ENCODE assay signal across 6 cellular contexts in the genomic region with DNA sequence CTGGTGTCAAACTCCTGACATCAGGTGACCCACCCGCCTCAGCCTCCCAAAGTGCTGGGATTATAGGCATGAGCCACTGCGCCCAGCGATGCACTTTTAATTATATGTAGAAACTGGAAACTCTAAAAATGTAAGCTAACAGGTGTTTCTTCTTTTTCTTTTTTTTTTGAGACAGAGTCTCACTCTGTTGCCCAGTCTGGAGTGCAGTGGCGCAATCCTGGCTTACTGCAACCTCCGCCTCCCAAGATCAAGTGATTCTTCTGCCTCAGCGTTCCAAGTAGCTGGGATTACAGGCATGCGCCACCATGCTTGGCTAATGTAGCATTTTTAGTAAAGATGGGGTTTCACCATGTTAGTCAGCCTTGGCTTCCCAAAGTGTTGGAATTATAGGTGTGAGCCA. TPM values are rescaled to one million over a fixed set of nuclear protein-coding genes. Genes with fewer than 3 reads are reported as not detected.
DNase-seq lines count a peak whose midpoint lies in the region; ATAC-seq, FAIRE-seq and TF ChIP-seq lines count a peak whose summit lies in the region.
"Not testable (repeated sequence)": the region's sequence is repeated elsewhere in the genome, so short reads cannot be mapped to it uniquely, and the experiment has no call there.
"Had no signal": no experiment of that assay in that cellular context is flagged by ENCODE, and none has a peak within 500 bp of the region (broad histone marks: within the 10 kb centered on the region; RNA-seq: fewer than 3 reads in every experiment).

No MANE protein-coding gene starts in this region.

- H4K20me1 ChIP-seq in HepG2 (ENCODE audit: insufficient read depth, low read length) = not testable (repeated sequence)

- not testable (repeated sequence) for TF ChIP-seq EP300 in HepG2 (IDR thresholded peaks at IDR 0.05; ENCODE audit: low read depth in 2 of 2, low read length in 2 of 2); HepG2 (CRISPR knock-in tag; IDR thresholded peaks at IDR 0.05; ENCODE audit: borderline replicate concordance)

- not testable (repeated sequence) for FAIRE-seq in HepG2 (lab: Jason Lieb, UNC)

- not testable (repeated sequence) for ATAC-seq in HepG2

- POLR2A ChIA-PET in HepG2 (lab: Yijun Ruan, JAX) = not testable (repeated sequence)

- not testable (repeated sequence) for H2AFZ ChIP-seq in HepG2 (ENCODE audit: low read length); trophoblast cell (ENCODE audit: insufficient read depth, low read length, poor library complexity)

- not testable (repeated sequence) for H4K91ac ChIP-seq in trophoblast cell (ENCODE audit: low read depth, low read length)

- not testable (repeated sequence) for H3K14ac ChIP-seq in trophoblast cell (ENCODE audit: low read length)

- H3K4me3 ChIP-seq in HepG2 (replicated peaks in 1 of 3; ENCODE audit: insufficient read depth in 1 of 3, low read depth in 2 of 3, low read length in 3 of 3); trophoblast cell (ENCODE audit: low read depth, low read length): not testable (repeated sequence)

- not testable (repeated sequence) for H3K18ac ChIP-seq in trophoblast cell (ENCODE audit: low read length)

- H3K23ac ChIP-seq in trophoblast cell (ENCODE audit: low read length) = not testable (repeated sequence)

- H3K27me3 ChIP-seq in HepG2 (ENCODE audit: control insufficient read depth in 1 of 2, insufficient read depth in 2 of 2, low read length in 2 of 2); trophoblast cell (ENCODE audit: insufficient read depth, low read length): not testable (repeated sequence)

- intact Hi-C loops in HepG2 (cut with micrococcal nuclease; ENCODE audit: unreplicated experiment) = not testable (repeated sequence)

- not testable (repeated sequence) for DNase-seq in HepG2 (ENCODE audit: low spot score)
- peak; percentile 78 to 90 for DNase-seq in trophoblast cell

- not testable (repeated sequence) for H3K4me1 ChIP-seq in HepG2 (ENCODE audit: insufficient read depth, low read length); trophoblast cell (ENCODE audit: control insufficient read depth in 1 of 2, insufficient read depth in 2 of 2, low read length in 2 of 2)

- H3K79me1 ChIP-seq in trophoblast cell (ENCODE audit: low read length) = not testable (repeated sequence)

- H3K27ac ChIP-seq in HepG2 (ENCODE audit: extremely low read length, insufficient read depth, low read length); trophoblast cell (ENCODE audit: low read depth, low read length): not testable (repeated sequence)

- TF ChIP-seq CTCF in HepG2 (CRISPR knock-in tag; IDR thresholded peaks at IDR 0.05) = not testable (repeated sequence)

- H3K9me3 ChIP-seq in HepG2 (ENCODE audit: low read length); trophoblast cell (ENCODE audit: insufficient read depth, low read depth, low read length): not testable (repeated sequence)

- not testable (repeated sequence) for H2AK5ac ChIP-seq in trophoblast cell (ENCODE audit: low read length)

- H2BK12ac ChIP-seq in trophoblast cell (ENCODE audit: low read length) = not testable (repeated sequence)

- H2BK120ac ChIP-seq in trophoblast cell (ENCODE audit: insufficient read depth, low read length, poor library complexity) = not testable (repeated sequence)

- in situ Hi-C loops in HepG2 (cut with HindIII; ENCODE audit: extremely low pct_ligation_motif_present, low pct_unique_long_range_greater_than_20kb) = not testable (repeated sequence)

- H2BK5ac ChIP-seq in trophoblast cell (ENCODE audit: low read depth, low read length, poor library complexity) = not testable (repeated sequence)

- not testable (repeated sequence) for H3K36me3 ChIP-seq in HepG2 (replicated peaks in 1 of 2; ENCODE audit: control insufficient read depth in 1 of 2, insufficient read depth in 2 of 2, low read length in 2 of 2); trophoblast cell (ENCODE audit: control insufficient read depth in 1 of 2, insufficient read depth in 2 of 2, low read length in 2 of 2)

- BruUV-seq in HepG2 (replicated peaks; lab: Mats Ljungman, UMichigan) = not testable (repeated sequence)

- WGBS in HepG2 (ENCODE audit: low lambda C conversion rate) = 87% methylated on average over 7 of the region's 7 CpGs
- WGBS in trophoblast cell (ENCODE audit: extremely low coverage, insufficient coverage, insufficient read length) = no CpG with 5 or more reads among the region's 7 CpGs

- TF ChIP-seq RAD21 in HepG2 (CRISPR knock-in tag; IDR thresholded peaks at IDR 0.05) = not testable (repeated sequence)

- H3K4ac ChIP-seq in trophoblast cell (ENCODE audit: low read depth, low read length) = not testable (repeated sequence)

- not testable (repeated sequence) for H3K9ac ChIP-seq in HepG2 (ENCODE audit: insufficient read depth, low read depth, low read length); trophoblast cell (ENCODE audit: low read length)

- not testable (repeated sequence) for H4K12ac ChIP-seq in trophoblast cell (ENCODE audit: low read depth, low read length)

- H3K79me2 ChIP-seq in HepG2 (ENCODE audit: insufficient read depth, low read length); trophoblast cell (ENCODE audit: control insufficient read depth, insufficient read depth, low read length, poor library complexity): not testable (repeated sequence)

- CTCF ChIA-PET in HepG2 (lab: Yijun Ruan, JAX; ENCODE audit: low intra/inter-chr PET ratio, low total read pairs) = not testable (repeated sequence)

- not testable (repeated sequence) for H4K8ac ChIP-seq in trophoblast cell (ENCODE audit: low read depth, low read length)

- TF ChIP-seq POLR2A in HepG2 (IDR thresholded peaks at IDR 0.05; ENCODE audit: insufficient read depth in 1 of 2, low read depth in 2 of 2, low read length in 2 of 2) = not testable (repeated sequence)

- not testable (repeated sequence) for H3K4me2 ChIP-seq in HepG2 (ENCODE audit: low read depth, low read length); trophoblast cell (ENCODE audit: low read length)

RNA-seq across cellular contexts. Expression of gene GPR75, which starts 18.1 kb away (rescaled TPM):
- 2.4 and 3.3 TPM in 2 replicates for total RNA-seq in HepG2 (2016; rRNA removed; fragmentation: Illumina TruSeq; extraction: Trizol)
- total RNA-seq in HepG2 (2016; cell fraction: cytosol; rRNA removed; fragmentation: Illumina TruSeq; extraction: Trizol; ENCODE audit: low read depth) = 0.26 and 0.30 TPM in 2 replicates
- total RNA-seq in HepG2 (2016; cell fraction: insoluble cytoplasmic fraction; rRNA removed; fragmentation: Illumina TruSeq; extraction: Trizol) = 2.3 and 3.9 TPM in 2 replicates
- 0.90 TPM in 2 replicates for total RNA-seq in HepG2 (2016; cell fraction: membrane; rRNA removed; fragmentation: Illumina TruSeq; extraction: Trizol)
- 7.8 and 8.3 TPM in 2 replicates for total RNA-seq in HepG2 (2016; cell fraction: nucleus; rRNA removed; fragmentation: Illumina TruSeq; extraction: Trizol)
- polyA plus RNA-seq in HepG2 (2011; rRNA removed) = 3.9 and 4.1 TPM in 2 replicates
- polyA plus RNA-seq in HepG2 (2011; cell fraction: cytosol; rRNA removed) = 1.8 and 1.9 TPM in 2 replicates
- polyA plus RNA-seq in HepG2 (2011; cell fraction: nucleus; rRNA removed) = 9.3 and 9.9 TPM in 2 replicates
- 1.5 and 2.0 TPM in 2 replicates for polyA plus RNA-seq in HepG2 (2012)
- polyA plus RNA-seq in HepG2 (2016; cell fraction: cytosol; fragmentation: Illumina TruSeq; extraction: Trizol; ENCODE audit: low read depth) = 0.18 and 0.23 TPM in 2 replicates
- 1.1 and 1.3 TPM in 2 replicates for polyA plus RNA-seq in HepG2 (2016; cell fraction: insoluble cytoplasmic fraction; fragmentation: Illumina TruSeq; extraction: Trizol; ENCODE audit: low read depth)
- 0.39 and 0.63 TPM in 2 replicates for polyA plus RNA-seq in HepG2 (2016; cell fraction: membrane; fragmentation: Illumina TruSeq; extraction: Trizol; ENCODE audit: low read depth)
- 10.6 and 15.2 TPM in 2 replicates for polyA plus RNA-seq in HepG2 (2016; cell fraction: nucleus; fragmentation: Illumina TruSeq; extraction: Trizol; ENCODE audit: insufficient read depth, low read depth)
- 13.0 and 16.6 TPM in 2 replicates for polyA minus RNA-seq in HepG2 (2011; rRNA and poly(A)+ RNA removed; ENCODE audit: low replicate concordance)
- polyA minus RNA-seq in HepG2 (2011; cell fraction: cytosol; rRNA and poly(A)+ RNA removed) = 0.69 and 1.2 TPM in 2 replicates
- 19.1 and 22.1 TPM in 2 replicates for polyA minus RNA-seq in HepG2 (2011; cell fraction: nucleus; rRNA and poly(A)+ RNA removed)
- 2.2 and 2.3 TPM in 2 replicates for polyA plus RNA-seq in trophoblast cell (2013)
- polyA plus RNA-seq: CD14-positive monocyte; CD4-positive, alpha-beta memory T cell; CD4-positive, CD25-positive, alpha-beta regulatory T cell; CD8-positive, alpha-beta memory T cell had no signal

RNA-seq across cellular contexts. Expression of gene ERLEC1, which starts 54.8 kb away (rescaled TPM):
- total RNA-seq in HepG2 (2016; rRNA removed; fragmentation: Illumina TruSeq; extraction: Trizol) = 66.7 and 88.4 TPM in 2 replicates
- 41.6 and 47.7 TPM in 2 replicates for total RNA-seq in HepG2 (2016; cell fraction: cytosol; rRNA removed; fragmentation: Illumina TruSeq; extraction: Trizol; ENCODE audit: low read depth)
- 65.1 and 91.1 TPM in 2 replicates for total RNA-seq in HepG2 (2016; cell fraction: insoluble cytoplasmic fraction; rRNA removed; fragmentation: Illumina TruSeq; extraction: Trizol)
- 112 and 119 TPM in 2 replicates for total RNA-seq in HepG2 (2016; cell fraction: membrane; rRNA removed; fragmentation: Illumina TruSeq; extraction: Trizol)
- 68.6 and 77.0 TPM in 2 replicates for total RNA-seq in HepG2 (2016; cell fraction: nucleus; rRNA removed; fragmentation: Illumina TruSeq; extraction: Trizol)
- polyA plus RNA-seq in HepG2 (2011; rRNA removed) = 58.1 and 87.3 TPM in 2 replicates
- polyA plus RNA-seq in HepG2 (2011; cell fraction: cytosol; rRNA removed) = 57.8 and 60.2 TPM in 2 replicates
- polyA plus RNA-seq in HepG2 (2011; cell fraction: nucleus; rRNA removed) = 28.1 and 29.3 TPM in 2 replicates
- 66.0 and 89.9 TPM in 2 replicates for polyA plus RNA-seq in HepG2 (2012)
- polyA plus RNA-seq in HepG2 (2016; cell fraction: cytosol; fragmentation: Illumina TruSeq; extraction: Trizol; ENCODE audit: low read depth) = 50.1 and 55.2 TPM in 2 replicates
- polyA plus RNA-seq in HepG2 (2016; cell fraction: insoluble cytoplasmic fraction; fragmentation: Illumina TruSeq; extraction: Trizol; ENCODE audit: low read depth) = 64.2 and 67.3 TPM in 2 replicates
- 86.7 and 93.1 TPM in 2 replicates for polyA plus RNA-seq in HepG2 (2016; cell fraction: membrane; fragmentation: Illumina TruSeq; extraction: Trizol; ENCODE audit: low read depth)
- polyA plus RNA-seq in HepG2 (2016; cell fraction: nucleus; fragmentation: Illumina TruSeq; extraction: Trizol; ENCODE audit: insufficient read depth, low read depth) = 97.5 and 99.1 TPM in 2 replicates
- polyA minus RNA-seq in HepG2 (2011; rRNA and poly(A)+ RNA removed; ENCODE audit: low replicate concordance) = 8.7 and 20.3 TPM in 2 replicates
- 55.7 and 61.4 TPM in 2 replicates for polyA minus RNA-seq in HepG2 (2011; cell fraction: cytosol; rRNA and poly(A)+ RNA removed)
- 43.9 and 44.5 TPM in 2 replicates for polyA minus RNA-seq in HepG2 (2011; cell fraction: nucleus; rRNA and poly(A)+ RNA removed)
- 67.5 and 67.9 TPM in 2 replicates for polyA plus RNA-seq in trophoblast cell (2013)

RNA-seq across cellular contexts. Expression of gene ASB3, which starts 54.9 kb away (rescaled TPM):
- 40.1 and 48.2 TPM in 2 replicates for total RNA-seq in HepG2 (2016; rRNA removed; fragmentation: Illumina TruSeq; extraction: Trizol)
- 18.6 and 20.9 TPM in 2 replicates for total RNA-seq in HepG2 (2016; cell fraction: cytosol; rRNA removed; fragmentation: Illumina TruSeq; extraction: Trizol; ENCODE audit: low read depth)
- 39.7 and 47.9 TPM in 2 replicates for total RNA-seq in HepG2 (2016; cell fraction: insoluble cytoplasmic fraction; rRNA removed; fragmentation: Illumina TruSeq; extraction: Trizol)
- total RNA-seq in HepG2 (2016; cell fraction: membrane; rRNA removed; fragmentation: Illumina TruSeq; extraction: Trizol) = 16.2 and 19.4 TPM in 2 replicates
- 50.6 and 51.0 TPM in 2 replicates for total RNA-seq in HepG2 (2016; cell fraction: nucleus; rRNA removed; fragmentation: Illumina TruSeq; extraction: Trizol)
- 29.8 and 41.8 TPM in 2 replicates for polyA plus RNA-seq in HepG2 (2011; rRNA removed)
- 18.7 and 24.1 TPM in 2 replicates for polyA plus RNA-seq in HepG2 (2011; cell fraction: cytosol; rRNA removed)
- polyA plus RNA-seq in HepG2 (2011; cell fraction: nucleus; rRNA removed) = 39.0 and 45.7 TPM in 2 replicates
- 17.3 and 25.5 TPM in 2 replicates for polyA plus RNA-seq in HepG2 (2012)
- polyA plus RNA-seq in HepG2 (2016; cell fraction: cytosol; fragmentation: Illumina TruSeq; extraction: Trizol; ENCODE audit: low read depth) = 2.6 and 3.1 TPM in 2 replicates
- polyA plus RNA-seq in HepG2 (2016; cell fraction: insoluble cytoplasmic fraction; fragmentation: Illumina TruSeq; extraction: Trizol; ENCODE audit: low read depth) = 30.8 and 33.3 TPM in 2 replicates
- 4.5 and 6.2 TPM in 2 replicates for polyA plus RNA-seq in HepG2 (2016; cell fraction: membrane; fragmentation: Illumina TruSeq; extraction: Trizol; ENCODE audit: low read depth)
- 31.5 and 34.2 TPM in 2 replicates for polyA plus RNA-seq in HepG2 (2016; cell fraction: nucleus; fragmentation: Illumina TruSeq; extraction: Trizol; ENCODE audit: insufficient read depth, low read depth)
- polyA minus RNA-seq in HepG2 (2011; rRNA and poly(A)+ RNA removed; ENCODE audit: low replicate concordance) = 29.9 and 45.1 TPM in 2 replicates
- 24.9 and 29.2 TPM in 2 replicates for polyA minus RNA-seq in HepG2 (2011; cell fraction: cytosol; rRNA and poly(A)+ RNA removed)
- polyA minus RNA-seq in HepG2 (2011; cell fraction: nucleus; rRNA and poly(A)+ RNA removed) = 147 and 189 TPM in 2 replicates
- 19.3 and 19.6 TPM in 2 replicates for polyA plus RNA-seq in trophoblast cell (2013)
